ENCODE assay signal across 8 cellular contexts in the genomic region with DNA sequence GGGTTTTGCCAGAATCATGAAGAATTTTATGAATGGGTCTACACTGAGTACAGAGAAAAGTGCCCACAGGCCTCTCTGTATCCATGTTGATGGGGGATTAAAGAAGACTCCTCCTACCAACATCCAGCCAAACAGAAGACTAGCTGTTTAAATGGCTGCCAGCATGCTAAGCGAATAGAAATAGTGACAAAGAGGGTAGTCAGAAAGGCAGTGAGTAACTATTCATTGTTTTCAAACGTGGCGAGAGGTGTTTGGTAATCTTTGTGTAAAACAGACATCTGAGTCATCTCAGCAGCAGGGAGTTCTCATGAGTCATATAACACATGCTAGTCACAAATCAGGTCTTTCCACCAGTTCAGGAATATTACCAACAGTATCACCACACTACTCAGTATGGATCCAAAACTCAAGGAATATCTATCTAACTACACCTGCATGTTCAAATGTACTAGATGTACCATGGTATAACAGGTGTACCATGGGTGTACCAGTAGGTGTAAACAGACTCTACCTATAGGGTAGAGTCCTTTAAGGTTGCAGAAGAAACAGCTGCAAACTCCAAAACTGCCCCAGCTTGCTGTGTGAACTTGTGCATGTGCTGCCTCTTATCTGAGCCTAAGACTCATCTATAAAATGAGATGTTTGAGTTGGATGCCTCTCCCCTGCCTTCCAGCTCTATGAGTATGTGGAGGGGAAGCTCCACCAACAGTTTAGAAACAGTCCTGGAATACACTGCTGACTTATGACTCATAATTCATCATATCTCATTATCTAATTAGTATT.
DNase-seq lines count a peak whose midpoint lies in the region; ATAC-seq, FAIRE-seq and TF ChIP-seq lines count a peak whose summit lies in the region.

No MANE protein-coding gene starts in this region.

- H3K9ac ChIP-seq in K562 (ENCODE audit: insufficient read depth in 1 of 2, low read depth in 2 of 2, low read length in 2 of 2) = no peak overlapping the region

- H3K4me1 ChIP-seq in K562 (replicated peaks in 1 of 2; ENCODE audit: control insufficient read depth in 2 of 2, insufficient read depth in 2 of 2, low read length in 2 of 2) = peaks cover 0 to 12% of the 10 kb centered on the region in 2 experiments; a peak in 2 of 5 replicates

- no peaks in the 10 kb centered on the region for H3K36me3 Mint-ChIP-seq in natural killer cell

- no peak overlapping the region for H3K4me3 Mint-ChIP-seq in natural killer cell

- no peaks in the 10 kb centered on the region for H3K9me3 Mint-ChIP-seq in natural killer cell

- H3K36me3 ChIP-seq in K562 (ENCODE audit: control insufficient read depth, insufficient read depth, low read length) = no peaks in the 10 kb centered on the region

- no peak for TF ChIP-seq POLR2A in K562 (conservative IDR thresholded peaks at IDR 0.05)

- peak; percentile 90 for DNase-seq in CD1c-positive myeloid dendritic cell (ENCODE audit: extremely low spot score)
- DNase-seq in K562 (ENCODE audit: extremely low read depth in 1 of 4, low spot score in 3 of 4) = peak; percentile 26 to 63 (median 42)
- no peak for DNase-seq in natural killer cell
- no peak for DNase-seq in NCI-H82 (lab: John Stamatoyannopoulos, UW)
- DNase-seq in activated CD8-positive, alpha-beta memory T cell treated with anti-CD3 and anti-CD28 coated beads for 24 hours = no peak

- POLR2A ChIA-PET in K562 (lab: Yijun Ruan, JAX) = no interaction called here

- H3K9me1 ChIP-seq in K562 (ENCODE audit: control insufficient read depth, insufficient read depth, low read length) = no peaks in the 10 kb centered on the region

- H2AFZ ChIP-seq in K562 (ENCODE audit: low read depth, low read length) = peak overlapping the region; percentile 17; the same call in 1 of the 2 replicates

- no peaks in the 10 kb centered on the region for H4K20me1 ChIP-seq in K562 (replicated peaks; ENCODE audit: control insufficient read depth, insufficient read depth, low read length)

- no TSS peak for BruUV-seq in K562 (replicated peaks; lab: Mats Ljungman, UMichigan)

- no peaks in the 10 kb centered on the region for H3K27me3 ChIP-seq in K562 (ENCODE audit: control insufficient read depth in 2 of 2, insufficient read depth in 2 of 2, low read length in 2 of 2)

- no peak overlapping the region for H3K27ac Mint-ChIP-seq in natural killer cell

- ATAC-seq in K562 (peak; percentile 38), natural killer cell (peak; percentile 12 to 23 (median 15)), GM21825 (IDR thresholded peaks at IDR 0.05; ENCODE audit: unreplicated experiment) (no peak), HG03045 (IDR thresholded peaks at IDR 0.05; ENCODE audit: unreplicated experiment) (no peak)

- H3K79me2 ChIP-seq in K562 (ENCODE audit: control insufficient read depth, insufficient read depth, low read length) = no peaks in the 10 kb centered on the region

- in situ Hi-C loops in K562 (cut with MboI) = no loop called here

- WGBS in K562 (ENCODE audit: insufficient coverage, low coverage, missing lambda C conversion rate) = 3% methylated on average over 3 of the region's 3 CpGs

- H3K4me3 ChIP-seq in K562 = no peak overlapping the region

- TF ChIP-seq EP300 in Ishikawa (IDR thresholded peaks at IDR 0.05; ENCODE audit: borderline replicate concordance) (peak; percentile 73; the same call in 1 of the 2 replicates), K562 (IDR thresholded peaks at IDR 0.05; ENCODE audit: low read length) (peak; percentile 46; the same call in 1 of the 2 replicates)

- H3K27me3 Mint-ChIP-seq in natural killer cell (ENCODE audit: low read depth in 2 of 2) = peaks cover 0 to 3% of the 10 kb centered on the region in 2 donors

- peak; percentile 48 for FAIRE-seq in K562 (lab: Jason Lieb, UNC)

- no peaks in the 10 kb centered on the region for H3K9me3 ChIP-seq in K562 (replicated peaks; ENCODE audit: control insufficient read depth, insufficient read depth, low read depth, low read length)

- peaks cover 8 to 9% of the 10 kb centered on the region in 2 donors for H3K4me1 Mint-ChIP-seq in natural killer cell

- TF ChIP-seq CTCF in K562 (IDR thresholded peaks at IDR 0.05 in 2 of 3, conservative IDR thresholded peaks at IDR 0.05 in 1 of 3; ENCODE audit: insufficient read depth in 2 of 3, low read depth in 1 of 3, low read length in 3 of 3) = no peak
- TF ChIP-seq CTCF in natural killer cell (IDR thresholded peaks at IDR 0.05) = no peak

- intact Hi-C loops in K562 (cut with micrococcal nuclease) = no loop called here
- intact Hi-C loops in natural killer cell (cut with micrococcal nuclease) = no loop called here

- TF ChIP-seq RAD21 in Ishikawa (IDR thresholded peaks at IDR 0.05; ENCODE audit: low read depth) (no peak), K562 (CRISPR knock-in tag; conservative IDR thresholded peaks at IDR 0.05 in 1 of 2, IDR thresholded peaks at IDR 0.05 in 1 of 2) (no peak)

- CTCF ChIA-PET in K562 (lab: Yijun Ruan, JAX; ENCODE audit: low intra/inter-chr PET ratio) = no interaction called here

- no peak overlapping the region for H3K4me2 ChIP-seq in K562 (ENCODE audit: insufficient read depth, low read length)

- H3K27ac ChIP-seq in K562 (ENCODE audit: extremely low read depth, low read depth, low read length) = peak overlapping the region; percentile 57; the same call in 2 of the 3 replicates

TF ChIP-seq in Ishikawa, 13 proteins besides CTCF, POLR2A, EP300 and RAD21:
- no peak for TF ChIP-seq EGR1 (IDR thresholded peaks at IDR 0.05)
- TF ChIP-seq CREB1 (IDR thresholded peaks at IDR 0.05; ENCODE audit: low read depth) = no peak
- no peak for TF ChIP-seq NFIC (IDR thresholded peaks at IDR 0.05)
- TF ChIP-seq MAX (IDR thresholded peaks at IDR 0.05) = peak; percentile 75
- TF ChIP-seq YY1 (IDR thresholded peaks at IDR 0.05; ENCODE audit: low read depth) = peak; percentile 42
- TF ChIP-seq TAF1 (IDR thresholded peaks at IDR 0.05; ENCODE audit: low read depth) = no peak
- no peak for TF ChIP-seq USF1 (IDR thresholded peaks at IDR 0.05)
- TF ChIP-seq TCF12 (IDR thresholded peaks at IDR 0.05; ENCODE audit: low read depth) = peak; percentile 78
- peak; percentile 74 for TF ChIP-seq CEBPB (IDR thresholded peaks at IDR 0.05)
- no peak for TF ChIP-seq ZBTB7A (IDR thresholded peaks at IDR 0.05; ENCODE audit: low read depth)

TF ChIP-seq in K562, 482 proteins besides CTCF, POLR2A, EP300 and RAD21 (continues in another document):
- TF ChIP-seq MAFG (tag; conservative IDR thresholded peaks at IDR 0.05) (peak; percentile 63), MYNN (IDR thresholded peaks at IDR 0.05) (no peak), MYNN (CRISPR knock-in tag; IDR thresholded peaks at IDR 0.05) (no peak), ZNF24 (IDR thresholded peaks at IDR 0.05) (no peak), RFX5 (IDR thresholded peaks at IDR 0.05; ENCODE audit: low read depth, low read length) (no peak), NFYB (IDR thresholded peaks at IDR 0.05; ENCODE audit: extremely low read depth, insufficient read length) (no peak), ELF4 (CRISPR knock-in tag; IDR thresholded peaks at IDR 0.05) (peak; percentile 83), ZNF175 (CRISPR knock-in tag; IDR thresholded peaks at IDR 0.05; ENCODE audit: low read depth) (peak; percentile 99), GTF2E2 (tag; IDR thresholded peaks at IDR 0.05) (peak; percentile 56; the same call in 1 of the 2 replicates), USF1 (CRISPR knock-in tag; IDR thresholded peaks at IDR 0.05) (no peak), IRF1 (CRISPR knock-in tag; IDR thresholded peaks at IDR 0.05; ENCODE audit: borderline replicate concordance) (no peak), ZNF253 (CRISPR knock-in tag; conservative IDR thresholded peaks at IDR 0.05) (no peak), ZNF232 (CRISPR knock-in tag; IDR thresholded peaks at IDR 0.05) (no peak)
- TF ChIP-seq, protein P1, sequence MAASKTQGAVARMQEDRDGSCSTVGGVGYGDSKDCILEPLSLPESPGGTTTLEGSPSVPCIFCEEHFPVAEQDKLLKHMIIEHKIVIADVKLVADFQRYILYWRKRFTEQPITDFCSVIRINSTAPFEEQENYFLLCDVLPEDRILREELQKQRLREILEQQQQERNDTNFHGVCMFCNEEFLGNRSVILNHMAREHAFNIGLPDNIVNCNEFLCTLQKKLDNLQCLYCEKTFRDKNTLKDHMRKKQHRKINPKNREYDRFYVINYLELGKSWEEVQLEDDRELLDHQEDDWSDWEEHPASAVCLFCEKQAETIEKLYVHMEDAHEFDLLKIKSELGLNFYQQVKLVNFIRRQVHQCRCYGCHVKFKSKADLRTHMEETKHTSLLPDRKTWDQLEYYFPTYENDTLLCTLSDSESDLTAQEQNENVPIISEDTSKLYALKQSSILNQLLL (CRISPR knock-in tag; IDR thresholded peaks at IDR 0.05; ENCODE audit: borderline replicate concordance) = no peak
- TF ChIP-seq, protein P2, sequence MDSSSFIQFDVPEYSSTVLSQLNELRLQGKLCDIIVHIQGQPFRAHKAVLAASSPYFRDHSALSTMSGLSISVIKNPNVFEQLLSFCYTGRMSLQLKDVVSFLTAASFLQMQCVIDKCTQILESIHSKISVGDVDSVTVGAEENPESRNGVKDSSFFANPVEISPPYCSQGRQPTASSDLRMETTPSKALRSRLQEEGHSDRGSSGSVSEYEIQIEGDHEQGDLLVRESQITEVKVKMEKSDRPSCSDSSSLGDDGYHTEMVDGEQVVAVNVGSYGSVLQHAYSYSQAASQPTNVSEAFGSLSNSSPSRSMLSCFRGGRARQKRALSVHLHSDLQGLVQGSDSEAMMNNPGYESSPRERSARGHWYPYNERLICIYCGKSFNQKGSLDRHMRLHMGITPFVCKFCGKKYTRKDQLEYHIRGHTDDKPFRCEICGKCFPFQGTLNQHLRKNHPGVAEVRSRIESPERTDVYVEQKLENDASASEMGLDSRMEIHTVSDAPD (CRISPR knock-in tag; IDR thresholded peaks at IDR 0.05) = peak; percentile 62; the same call in 1 of the 2 replicates

Comparison
In these comparisons a context has a peak if more than half of its experiments do, and no peak if none do; other contexts are left out.
1. DNase-seq: peak in CD1c-positive myeloid dendritic cell (single experiment) and K562 (4 of 4); none in natural killer cell (single experiment), NCI-H82 (single experiment) and activated CD8-positive, alpha-beta memory T cell treated with anti-CD3 and anti-CD28 coated beads for 24 hours (single experiment).
2. ATAC-seq: peak in K562 (single experiment) and natural killer cell (3 of 3); none in GM21825 (single experiment) and HG03045 (single experiment).